Comparison of ENCODE assay signal across 18 cellular contexts in genomic region chr19:49536921-49537462, GRCh38.
"Had no signal": no experiment of that assay in that cellular context is flagged by ENCODE, and none has a peak within 500 bp of the region (broad histone marks: within the 10 kb centered on the region; RNA-seq: fewer than 3 reads in every experiment).

No MANE protein-coding gene starts in this region.

- DNase-seq: cortex of kidney; dorsolateral prefrontal cortex; effector CD8-positive, alpha-beta T cell; heart left ventricle; hypothalamus; kidney glomerular epithelial cell; mucosa of descending colon; natural killer cell; posterior cingulate gyrus; stimulated activated CD4-positive, alpha-beta T cell treated with anti-CD3 and anti-CD28 coated beads, Interleukin-2, amount 100 ng/mL, for 48 hours; stimulated activated naive CD8-positive, alpha-beta T cell treated with anti-CD3 and anti-CD28 coated beads, Interleukin-15, Interleukin-2, amounts not matched to agents 100 U/mL and 50 U/mL, for 24 hours; thyroid gland; upper lobe of left lung; uterus had no signal

- H3K36me3 ChIP-seq: right atrium auricular region, thyroid gland, uterus had no signal

- H3K4me2 ChIP-seq: smooth muscle cell had no signal

- H3K4me1 ChIP-seq: uterus had no signal

- H3K9me3 ChIP-seq: heart left ventricle, mucosa of descending colon, neutrophil, right atrium auricular region, suprapubic skin, thyroid gland, upper lobe of left lung, uterus had no signal

- H3K9me3 Mint-ChIP-seq: natural killer cell had no signal

- H3K4me3 ChIP-seq: dorsolateral prefrontal cortex, heart left ventricle, mucosa of descending colon, right atrium auricular region, smooth muscle cell, suprapubic skin, thyroid gland, upper lobe of left lung, uterus had no signal

- H3K4me3 Mint-ChIP-seq: natural killer cell had no signal

- H3K27me3 ChIP-seq: dorsolateral prefrontal cortex, heart left ventricle, right atrium auricular region, suprapubic skin, thyroid gland, upper lobe of left lung, uterus had no signal

- H3K36me3 Mint-ChIP-seq: natural killer cell had no signal

- H3K27ac Mint-ChIP-seq: natural killer cell had no signal

- H3K27ac ChIP-seq: dorsolateral prefrontal cortex, heart left ventricle, neutrophil, right atrium auricular region, suprapubic skin, thyroid gland, upper lobe of left lung, uterus had no signal

- ATAC-seq: heart left ventricle; mucosa of descending colon; natural killer cell; stimulated activated naive CD8-positive, alpha-beta T cell treated with anti-CD3 and anti-CD28 coated beads, Interleukin-15, Interleukin-2, amounts not matched to agents 100 U/mL and 50 U/mL, for 24 hours had no signal
